18 cellular contexts compared by ENCODE assay signal in genomic region chr14:26088260-26088659, GRCh38.
DNase-seq lines count a peak whose midpoint lies in the region; TF ChIP-seq lines count a peak whose summit lies in the region.
"Had no signal": no experiment of that assay in that cellular context is flagged by ENCODE, and none has a peak within 500 bp of the region (broad histone marks: within the 10 kb centered on the region; RNA-seq: fewer than 3 reads in every experiment).

No MANE protein-coding gene starts in this region.

- no peaks in the 10 kb centered on the region for H3K27me3 ChIP-seq in esophagus squamous epithelium
- no peaks in the 10 kb centered on the region for H3K27me3 ChIP-seq in smooth muscle cell (ENCODE audit: low read depth)
- no peaks in the 10 kb centered on the region for H3K27me3 ChIP-seq in Karpas-422 (ENCODE audit: low read length)

- POLR2A ChIA-PET in HEK293 (lab: Yijun Ruan, JAX), result no interaction called here

- TF ChIP-seq CTCF in HEK293 (tag by site-specific recombination; IDR thresholded peaks at IDR 0.05), result no peak
- TF ChIP-seq CTCF in choroid plexus epithelial cell (conservative IDR thresholded peaks at IDR 0.05; ENCODE audit: low read depth, low read length), result no peak
- TF ChIP-seq CTCF in esophagus squamous epithelium (IDR thresholded peaks at IDR 0.05), result no peak
- no peak for TF ChIP-seq CTCF in smooth muscle cell (IDR thresholded peaks at IDR 0.05; ENCODE audit: borderline replicate concordance, insufficient read depth, poor library complexity, severe bottlenecking)

- H3K79me2 ChIP-seq in smooth muscle cell (ENCODE audit: low read depth), result no peaks in the 10 kb centered on the region
- H3K79me2 ChIP-seq in Karpas-422 (ENCODE audit: low read length), result no peaks in the 10 kb centered on the region

- H3K9me3 ChIP-seq in HEK293 (ENCODE audit: control insufficient read depth, insufficient read depth, low read depth, low read length) (no peaks in the 10 kb centered on the region), esophagus squamous epithelium (no peaks in the 10 kb centered on the region), smooth muscle cell (replicated peaks; ENCODE audit: low read depth) (no peaks in the 10 kb centered on the region), Karpas-422 (ENCODE audit: low read length) (peaks cover 89% of the 10 kb centered on the region)

- no peak overlapping the region for H3K4me3 ChIP-seq in HEK293 (ENCODE audit: low read depth, low read length)
- H3K4me3 ChIP-seq in choroid plexus epithelial cell (ENCODE audit: low read depth, low read length), result no peak overlapping the region
- H3K4me3 ChIP-seq in esophagus squamous epithelium, result no peak overlapping the region
- no peak overlapping the region for H3K4me3 ChIP-seq in smooth muscle cell
- H3K4me3 ChIP-seq in Karpas-422 (ENCODE audit: low read length), result no peak overlapping the region; the same call in 1 of the 2 replicates
- H3K4me3 ChIP-seq: GM23248 had no signal

- CTCF ChIA-PET in HEK293 (lab: Yijun Ruan, JAX), result interaction anchor here (0.6 kb wide), 1 partner anchor 1366 kb away, joined by 3 read pairs; no protein-coding TSS in a partner anchor

- H3K36me3 ChIP-seq in HEK293 (ENCODE audit: control insufficient read depth in 2 of 2, insufficient read depth in 1 of 2, low read length in 2 of 2), result no peaks in the 10 kb centered on the region
- no peaks in the 10 kb centered on the region for H3K36me3 ChIP-seq in esophagus squamous epithelium
- H3K36me3 ChIP-seq in smooth muscle cell (ENCODE audit: low read depth), result no peaks in the 10 kb centered on the region
- H3K36me3 ChIP-seq in Karpas-422 (ENCODE audit: insufficient read depth, low read length), result no peaks in the 10 kb centered on the region

- H4K20me1 ChIP-seq in smooth muscle cell (ENCODE audit: low read depth) (no peaks in the 10 kb centered on the region), Karpas-422 (ENCODE audit: insufficient read depth, low read depth, low read length) (no peaks in the 10 kb centered on the region)

- DNase-seq in NCI-H1417 (lab: John Stamatoyannopoulos, UW), result peak in 2 of 3 experiments; percentile 11 to 50
- DNase-seq in NCI-H1417 treated with DMSO at 0.1 percent for 48 hours (lab: John Stamatoyannopoulos, UW), result no peak
- DNase-seq in choroid plexus epithelial cell (ENCODE audit: low read depth), result peak; percentile 14
- DNase-seq in iPS-NIHi7 (ENCODE audit: extremely low spot score), result peak; percentile 39
- DNase-seq in esophagus squamous epithelium (lab: John Stamatoyannopoulos, UW), result no peak
- DNase-seq in smooth muscle cell (lab: John Stamatoyannopoulos, UW; ENCODE audit: unreplicated experiment), result no peak
- no peak for DNase-seq in Karpas-422
- DNase-seq: 8988T; Calu3; CD4-positive, alpha-beta memory T cell; DMS79; GM23248; NCI-H1105 treated with DMSO at 0.1 percent for 48 hours; NCI-H2029; NCI-H510A treated with DMSO at 0.1 percent for 48 hours; RPMI8226; SIG-M5 had no signal

- H3K9me2 ChIP-seq in Karpas-422 (replicated peaks; ENCODE audit: insufficient read depth, low read length), result no peaks in the 10 kb centered on the region

- H3K4me2 ChIP-seq in smooth muscle cell (no peak overlapping the region), Karpas-422 (ENCODE audit: low read depth, low read length, poor library complexity, severe bottlenecking) (no peak overlapping the region)

- no peaks in the 10 kb centered on the region for H3F3A ChIP-seq in smooth muscle cell (ENCODE audit: low read depth)

- no peak overlapping the region for H3K27ac ChIP-seq in HEK293 (ENCODE audit: extremely low read depth, low read depth, low read length)
- H3K27ac ChIP-seq in esophagus squamous epithelium, result no peak overlapping the region
- H3K27ac ChIP-seq in smooth muscle cell (ENCODE audit: low read depth), result no peak overlapping the region
- H3K27ac ChIP-seq in Karpas-422 (ENCODE audit: low read length), result no peak overlapping the region
- H3K27ac ChIP-seq: GM23248 had no signal

- no peak for TF ChIP-seq POLR2A in esophagus squamous epithelium (IDR thresholded peaks at IDR 0.05)

- H2AFZ ChIP-seq in smooth muscle cell (ENCODE audit: low read depth), result no peak overlapping the region
- no peak overlapping the region for H2AFZ ChIP-seq in Karpas-422 (ENCODE audit: low read length)
- H2AFZ ChIP-seq: GM23248 had no signal

- 16 to 36% methylated on average over 2 of the region's 2 CpGs for WGBS in esophagus squamous epithelium, 2 donors
- WGBS in smooth muscle cell (ENCODE audit: low lambda C conversion rate), result 30% methylated on average over 2 of the region's 2 CpGs

- intact Hi-C loops in esophagus squamous epithelium (cut with DNase I), result no loop called here

- H3K9ac ChIP-seq in smooth muscle cell (ENCODE audit: low read depth) (no peak overlapping the region), Karpas-422 (ENCODE audit: low read length) (no peak overlapping the region)
- H3K9ac ChIP-seq: GM23248 had no signal

- H3K4me1 ChIP-seq in HEK293 (ENCODE audit: control insufficient read depth, insufficient read depth, low read length) (no peaks in the 10 kb centered on the region), esophagus squamous epithelium (no peaks in the 10 kb centered on the region), smooth muscle cell (ENCODE audit: low read depth) (no peaks in the 10 kb centered on the region), Karpas-422 (ENCODE audit: low read length) (no peaks in the 10 kb centered on the region)

TF ChIP-seq in HEK293, 187 proteins besides CTCF, POLR2A, EP300 and RAD21:
- TF ChIP-seq ZNF114 (tag by site-specific recombination; IDR thresholded peaks at IDR 0.05) (no peak), ZNF549 (tag by site-specific recombination; IDR thresholded peaks at IDR 0.05) (no peak), ZNF629 (tag by site-specific recombination; IDR thresholded peaks at IDR 0.05) (0 out of 2 replicates have a peak, but pooled peaks have one; percentile 29), ZNF211 (tag by site-specific recombination; IDR thresholded peaks at IDR 0.05; ENCODE audit: low read depth) (no peak), KLF17 (tag by site-specific recombination; IDR thresholded peaks at IDR 0.05) (no peak), KLF7 (tag by site-specific recombination; IDR thresholded peaks at IDR 0.05; ENCODE audit: borderline replicate concordance) (no peak), ZNF548 (tag by site-specific recombination; IDR thresholded peaks at IDR 0.05) (no peak), ZNF791 (tag by site-specific recombination; IDR thresholded peaks at IDR 0.05) (no peak)
- TF ChIP-seq, protein P1, sequence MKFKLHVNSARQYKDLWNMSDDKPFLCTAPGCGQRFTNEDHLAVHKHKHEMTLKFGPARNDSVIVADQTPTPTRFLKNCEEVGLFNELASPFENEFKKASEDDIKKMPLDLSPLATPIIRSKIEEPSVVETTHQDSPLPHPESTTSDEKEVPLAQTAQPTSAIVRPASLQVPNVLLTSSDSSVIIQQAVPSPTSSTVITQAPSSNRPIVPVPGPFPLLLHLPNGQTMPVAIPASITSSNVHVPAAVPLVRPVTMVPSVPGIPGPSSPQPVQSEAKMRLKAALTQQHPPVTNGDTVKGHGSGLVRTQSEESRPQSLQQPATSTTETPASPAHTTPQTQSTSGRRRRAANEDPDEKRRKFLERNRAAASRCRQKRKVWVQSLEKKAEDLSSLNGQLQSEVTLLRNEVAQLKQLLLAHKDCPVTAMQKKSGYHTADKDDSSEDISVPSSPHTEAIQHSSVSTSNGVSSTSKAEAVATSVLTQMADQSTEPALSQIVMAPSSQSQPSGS (tag by site-specific recombination; IDR thresholded peaks at IDR 0.05; ENCODE audit: low read depth), result 0 out of 2 replicates have a peak, but pooled peaks have one; percentile 17

Comparison
In these comparisons a context has a peak if more than half of its experiments do, and no peak if none do; other contexts are left out.
1. DNase-seq: peak in NCI-H1417 (2 of 3), choroid plexus epithelial cell (single experiment) and iPS-NIHi7 (single experiment); none in NCI-H1417 treated with DMSO at 0.1 percent for 48 hours (single experiment), esophagus squamous epithelium (single experiment), smooth muscle cell (single experiment) and Karpas-422 (single experiment).